ENCODE assay signal across 1 cellular context in genomic region chr12:95204141-95204866, GRCh38.
TF ChIP-seq lines count a peak whose summit lies in the region.

No MANE protein-coding gene starts in this region.

TF ChIP-seq in K562, 482 proteins besides CTCF, POLR2A, EP300 and RAD21 (continued from another document and continues in another):
- TF ChIP-seq ETS1 (conservative IDR thresholded peaks at IDR 0.05; ENCODE audit: control insufficient read depth, low read depth, low read length) (no peak), KAT7 (CRISPR knock-in tag; IDR thresholded peaks at IDR 0.05; ENCODE audit: borderline replicate concordance) (peak; percentile 27; the same call in 1 of the 2 replicates), TOE1 (IDR thresholded peaks at IDR 0.05; ENCODE audit: borderline replicate concordance) (peak; percentile 81), TOE1 (CRISPR knock-in tag; IDR thresholded peaks at IDR 0.05; ENCODE audit: borderline replicate concordance, low read depth) (no peak), SMARCB1 (IDR thresholded peaks at IDR 0.05; ENCODE audit: insufficient read length, low read depth) (no peak), MCM7 (IDR thresholded peaks at IDR 0.05) (no peak), ZNF551 (CRISPR knock-in tag; IDR thresholded peaks at IDR 0.05) (no peak), ZNF511 (CRISPR knock-in tag; IDR thresholded peaks at IDR 0.05) (no peak), MAFG (tag; conservative IDR thresholded peaks at IDR 0.05) (peak; percentile 84), CUX1 (CRISPR knock-in tag; IDR thresholded peaks at IDR 0.05) (no peak), NEUROD1 (IDR thresholded peaks at IDR 0.05; ENCODE audit: borderline replicate concordance, low read depth, low read length, partially characterized antibody) (peak; percentile 58), TSC22D4 (tag; IDR thresholded peaks at IDR 0.05) (no peak), ILK (tag; IDR thresholded peaks at IDR 0.05; ENCODE audit: borderline replicate concordance, low read depth) (no peak), DPF2 (IDR thresholded peaks at IDR 0.05) (peak; percentile 93), MXI1 (IDR thresholded peaks at IDR 0.05; ENCODE audit: low read depth, low read length) (no peak), JUNB (CRISPR knock-in tag; conservative IDR thresholded peaks at IDR 0.05) (no peak), TCF7L2 (IDR thresholded peaks at IDR 0.05; ENCODE audit: low read depth, low read length) (no peak), SMARCA5 (IDR thresholded peaks at IDR 0.05) (no peak), NFIC (IDR thresholded peaks at IDR 0.05) (peak; percentile 49), FOS (IDR thresholded peaks at IDR 0.05; ENCODE audit: extremely low read depth, insufficient read length) (no peak), RBFOX2 (IDR thresholded peaks at IDR 0.05; ENCODE audit: low read depth, low read length) (peak; percentile 23; the same call in 1 of the 2 replicates), MTA1 (IDR thresholded peaks at IDR 0.05; ENCODE audit: borderline replicate concordance) (peak; percentile 90), CHD4 (IDR thresholded peaks at IDR 0.05; ENCODE audit: insufficient read depth, insufficient replicate concordance, low read depth, low read length, poor library complexity, severe bottlenecking) (no peak), ATF1 (CRISPR knock-in tag; IDR thresholded peaks at IDR 0.05) (no peak), ATF1 (tag; IDR thresholded peaks at IDR 0.05) (peak; percentile 83), SP1 (CRISPR knock-in tag; IDR thresholded peaks at IDR 0.05) (peak; percentile 59), BMI1 (IDR thresholded peaks at IDR 0.05; ENCODE audit: low read length) (no peak), TFAP4 (CRISPR knock-in tag; IDR thresholded peaks at IDR 0.05; ENCODE audit: borderline replicate concordance) (peak; percentile 74; the same call in 1 of the 2 replicates), HMGXB4 (CRISPR knock-in tag; IDR thresholded peaks at IDR 0.05) (no peak), NCOA2 (IDR thresholded peaks at IDR 0.05; ENCODE audit: partially characterized antibody in 2 of 2) (no peak), CREB1 (IDR thresholded peaks at IDR 0.05) (peak; percentile 51; the same call in 1 of the 2 replicates), CREB1 (CRISPR knock-in tag; IDR thresholded peaks at IDR 0.05) (peak; percentile 74; the same call in 1 of the 2 replicates), HDAC8 (tag; IDR thresholded peaks at IDR 0.05) (no peak), WHSC1 (IDR thresholded peaks at IDR 0.05; ENCODE audit: low read length) (no peak), ZNF668 (CRISPR knock-in tag; IDR thresholded peaks at IDR 0.05) (no peak), GMEB1 (CRISPR knock-in tag; IDR thresholded peaks at IDR 0.05) (no peak), TBL1XR1 (IDR thresholded peaks at IDR 0.05; ENCODE audit: low read length in 2 of 2) (peak in 1 of 2 experiments; percentile 84; a peak in 2 of 4 replicates), KLF16 (IDR thresholded peaks at IDR 0.05) (no peak), ZC3H8 (IDR thresholded peaks at IDR 0.05) (no peak), POLR2H (tag; IDR thresholded peaks at IDR 0.05; ENCODE audit: low read depth) (no peak; the same call in none of the 2 replicates), ZNF175 (CRISPR knock-in tag; IDR thresholded peaks at IDR 0.05; ENCODE audit: low read depth) (peak; percentile 35; the same call in 1 of the 2 replicates), LEF1 (IDR thresholded peaks at IDR 0.05) (peak; percentile 96), ARHGAP35 (IDR thresholded peaks at IDR 0.05; ENCODE audit: partially characterized antibody) (no peak), BHLHE40 (IDR thresholded peaks at IDR 0.05; ENCODE audit: low read length) (peak; percentile 99), TAF15 (IDR thresholded peaks at IDR 0.05; ENCODE audit: low read depth, low read length) (no peak), CBX2 (IDR thresholded peaks at IDR 0.05; ENCODE audit: insufficient read depth, low read length, poor library complexity, severe bottlenecking) (no peak), FOXA3 (CRISPR knock-in tag; conservative IDR thresholded peaks at IDR 0.05 in 1 of 2, IDR thresholded peaks at IDR 0.05 in 1 of 2) (no peak), ZNF77 (CRISPR knock-in tag; IDR thresholded peaks at IDR 0.05) (no peak), FOXK2 (conservative IDR thresholded peaks at IDR 0.05 in 1 of 2, IDR thresholded peaks at IDR 0.05 in 1 of 2; ENCODE audit: low read depth in 2 of 2) (peak; percentile 81 to 85), CAMTA2 (CRISPR knock-in tag; conservative IDR thresholded peaks at IDR 0.05) (no peak), ZNF507 (tag; conservative IDR thresholded peaks at IDR 0.05) (no peak), TCF3 (CRISPR knock-in tag; IDR thresholded peaks at IDR 0.05) (peak; percentile 70), ZNF695 (CRISPR knock-in tag; IDR thresholded peaks at IDR 0.05) (no peak), PATZ1 (CRISPR knock-in tag; IDR thresholded peaks at IDR 0.05; ENCODE audit: borderline replicate concordance) (no peak), COPS2 (conservative IDR thresholded peaks at IDR 0.05) (no peak), XRCC5 (IDR thresholded peaks at IDR 0.05; ENCODE audit: low read depth, low read length) (no peak), MYC (IDR thresholded peaks at IDR 0.05; ENCODE audit: low read depth, low read length) (peak; percentile 94), MYC (CRISPR knock-in tag; IDR thresholded peaks at IDR 0.05; ENCODE audit: borderline replicate concordance, low read depth) (no peak), MTA3 (IDR thresholded peaks at IDR 0.05; ENCODE audit: borderline replicate concordance) (peak; percentile 60; the same call in 1 of the 2 replicates), ZNF253 (CRISPR knock-in tag; conservative IDR thresholded peaks at IDR 0.05) (no peak)
- TF ChIP-seq, protein P1, sequence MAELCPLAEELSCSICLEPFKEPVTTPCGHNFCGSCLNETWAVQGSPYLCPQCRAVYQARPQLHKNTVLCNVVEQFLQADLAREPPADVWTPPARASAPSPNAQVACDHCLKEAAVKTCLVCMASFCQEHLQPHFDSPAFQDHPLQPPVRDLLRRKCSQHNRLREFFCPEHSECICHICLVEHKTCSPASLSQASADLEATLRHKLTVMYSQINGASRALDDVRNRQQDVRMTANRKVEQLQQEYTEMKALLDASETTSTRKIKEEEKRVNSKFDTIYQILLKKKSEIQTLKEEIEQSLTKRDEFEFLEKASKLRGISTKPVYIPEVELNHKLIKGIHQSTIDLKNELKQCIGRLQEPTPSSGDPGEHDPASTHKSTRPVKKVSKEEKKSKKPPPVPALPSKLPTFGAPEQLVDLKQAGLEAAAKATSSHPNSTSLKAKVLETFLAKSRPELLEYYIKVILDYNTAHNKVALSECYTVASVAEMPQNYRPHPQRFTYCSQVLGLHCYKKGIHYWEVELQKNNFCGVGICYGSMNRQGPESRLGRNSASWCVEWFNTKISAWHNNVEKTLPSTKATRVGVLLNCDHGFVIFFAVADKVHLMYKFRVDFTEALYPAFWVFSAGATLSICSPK (IDR thresholded peaks at IDR 0.05; ENCODE audit: borderline replicate concordance) = no peak
